In genomic region chr2:163155279-163155883, GRCh38 we compare ENCODE assay signal across 8 cellular contexts.
DNase-seq lines count a peak whose midpoint lies in the region; ATAC-seq and TF ChIP-seq lines count a peak whose summit lies in the region.

No MANE protein-coding gene starts in this region.

- no peaks in the 10 kb centered on the region for H3K79me1 ChIP-seq in mesenchymal stem cell (replicated peaks; ENCODE audit: low read length, poor library complexity, severe bottlenecking)

- no peak overlapping the region for H3K27ac ChIP-seq in C4-2B
- no peak overlapping the region for H3K27ac ChIP-seq in mesenchymal stem cell (ENCODE audit: low read length, poor library complexity, severe bottlenecking)

- no peaks in the 10 kb centered on the region for H3K36me3 ChIP-seq in mesenchymal stem cell (ENCODE audit: control insufficient read depth in 1 of 2, insufficient read depth in 2 of 2, low read depth in 1 of 2, low read length in 2 of 2)

- WGBS in mesenchymal stem cell, result no CpG with 5 or more reads among the region's 3 CpGs

- H2BK120ac ChIP-seq in mesenchymal stem cell (ENCODE audit: low read depth, low read length), result no peak overlapping the region

- no peak overlapping the region for H2AFZ ChIP-seq in mesenchymal stem cell (ENCODE audit: low read depth, low read length)

- DNase-seq in NCI-H2196 treated with DMSO at 0.1 percent for 48 hours (lab: John Stamatoyannopoulos, UW; ENCODE audit: unreplicated experiment) (peak; percentile 4), T47D (ENCODE audit: low read depth in 1 of 2, low spot score in 1 of 2) (peak; percentile 5 to 66), mesenchymal stem cell (peak; percentile 51), foreskin melanocyte (no peak)
- DNase-seq in stimulated activated CD4-positive, alpha-beta T cell treated with anti-CD3 and anti-CD28 coated beads, Interleukin-1b, Interleukin-23, amount 100 ng/mL, for 48 hours, result no peak

- H3K9me3 ChIP-seq in mesenchymal stem cell (ENCODE audit: control insufficient read depth, low read length), result no peaks in the 10 kb centered on the region

- no peak overlapping the region for H3K23ac ChIP-seq in mesenchymal stem cell (ENCODE audit: low read length in 2 of 2)

- H3K14ac ChIP-seq in mesenchymal stem cell (ENCODE audit: low read length in 2 of 2), result no peak overlapping the region

- H2BK12ac ChIP-seq in mesenchymal stem cell (ENCODE audit: low read length in 2 of 2), result no peak overlapping the region

- no peaks in the 10 kb centered on the region for H3K27me3 ChIP-seq in mesenchymal stem cell (ENCODE audit: control insufficient read depth in 1 of 2, insufficient read depth in 1 of 2, low read length in 2 of 2)

- H3K4ac ChIP-seq in mesenchymal stem cell (ENCODE audit: low read depth in 1 of 2, low read length in 2 of 2), result no peak overlapping the region

- peak; percentile 77 for TF ChIP-seq CTCF in C4-2B (conservative IDR thresholded peaks at IDR 0.05)

- H4K8ac ChIP-seq in mesenchymal stem cell (ENCODE audit: low read length), result no peak overlapping the region

- no peak overlapping the region for H3K4me2 ChIP-seq in mesenchymal stem cell (ENCODE audit: low read length, poor library complexity, severe bottlenecking)

- in situ Hi-C loops in T47D (cut with HindIII; ENCODE audit: low pct_unique_long_range_greater_than_20kb, low sequenced_read_pairs), result no loop called here

- H3K4me1 ChIP-seq in mesenchymal stem cell (ENCODE audit: control insufficient read depth, insufficient read depth, low read depth, low read length), result peaks cover 1% of the 10 kb centered on the region

- ATAC-seq in GM18867 (IDR thresholded peaks at IDR 0.05; ENCODE audit: unreplicated experiment) (peak; percentile 97), HG03066 (IDR thresholded peaks at IDR 0.05; ENCODE audit: low read depth, unreplicated experiment) (peak; percentile 77)

- no peak overlapping the region for H2BK15ac ChIP-seq in mesenchymal stem cell (ENCODE audit: low read depth, poor library complexity, severe bottlenecking)

- no peak overlapping the region for H2BK5ac ChIP-seq in mesenchymal stem cell (ENCODE audit: low read depth, low read length, poor library complexity, severe bottlenecking)

- no peak overlapping the region for H3K4me3 ChIP-seq in mesenchymal stem cell (ENCODE audit: insufficient read depth in 1 of 2, low read depth in 1 of 2, low read length in 2 of 2)

- H3K9ac ChIP-seq in mesenchymal stem cell (ENCODE audit: low read length), result no peak overlapping the region

- no peak overlapping the region for H2AK5ac ChIP-seq in mesenchymal stem cell (ENCODE audit: low read length, severe bottlenecking)

- no peak overlapping the region for H4K91ac ChIP-seq in mesenchymal stem cell (ENCODE audit: low read length)

- no peak overlapping the region for H3K18ac ChIP-seq in mesenchymal stem cell (ENCODE audit: low read depth in 1 of 2, low read length in 2 of 2)

Comparison
In these comparisons a context has a peak if more than half of its experiments do, and no peak if none do; other contexts are left out.
1. DNase-seq: peak in NCI-H2196 treated with DMSO at 0.1 percent for 48 hours (single experiment), T47D (2 of 2) and mesenchymal stem cell (single experiment); none in stimulated activated CD4-positive, alpha-beta T cell treated with anti-CD3 and anti-CD28 coated beads, Interleukin-1b, Interleukin-23, amount 100 ng/mL, for 48 hours (single experiment) and foreskin melanocyte (single experiment).